In genomic region chr6:111872521-111873177, GRCh38 we compare ENCODE assay signal across 8 cellular contexts. TPM values are rescaled to one million over a fixed set of nuclear protein-coding genes. Genes with fewer than 3 reads are reported as not detected.
DNase-seq lines count a peak whose midpoint lies in the region; ATAC-seq and TF ChIP-seq lines count a peak whose summit lies in the region.

No MANE protein-coding gene starts in this region.

- no peaks in the 10 kb centered on the region for H3K9me3 ChIP-seq in esophagus squamous epithelium
- no peaks in the 10 kb centered on the region for H3K9me3 ChIP-seq in stomach smooth muscle (ENCODE audit: control insufficient read depth in 2 of 2, low read length in 2 of 2)

- H3K9me3 Mint-ChIP-seq in natural killer cell treated with Interleukin-12 subunit alpha and Interleukin-12 subunit beta and Interleukin-15 and Interleukin-18, amount 100 ng/mL, for 72 hours, result no peaks in the 10 kb centered on the region

- TF ChIP-seq CTCF in GM10266 (IDR thresholded peaks at IDR 0.05; ENCODE audit: control insufficient read depth, insufficient read depth, low read depth, missing control alignments), result peak; percentile 4
- TF ChIP-seq CTCF in HFF-Myc (IDR thresholded peaks at IDR 0.05; ENCODE audit: low read depth, low read length, missing control alignments), result no peak
- peak in 2 of 6 experiments; percentile 12 for TF ChIP-seq CTCF in esophagus squamous epithelium (IDR thresholded peaks at IDR 0.05)

- peak; percentile 3 to 7 for ATAC-seq in natural killer cell treated with Interleukin-12 subunit alpha and Interleukin-12 subunit beta and Interleukin-15 and Interleukin-18, amount 100 ng/mL, for 72 hours

- H3K36me3 Mint-ChIP-seq in natural killer cell treated with Interleukin-12 subunit alpha and Interleukin-12 subunit beta and Interleukin-15 and Interleukin-18, amount 100 ng/mL, for 72 hours, result peaks cover 8% of the 10 kb centered on the region

- H3K4me1 Mint-ChIP-seq in natural killer cell treated with Interleukin-12 subunit alpha and Interleukin-12 subunit beta and Interleukin-15 and Interleukin-18, amount 100 ng/mL, for 72 hours (ENCODE audit: low read depth in 2 of 2), result peaks cover 39 to 47% of the 10 kb centered on the region in 2 donors

- H3K27ac Mint-ChIP-seq in natural killer cell treated with Interleukin-12 subunit alpha and Interleukin-12 subunit beta and Interleukin-15 and Interleukin-18, amount 100 ng/mL, for 72 hours, result peak overlapping the region; percentile 83

- peak in 1 of 4 donors; percentile 8 for TF ChIP-seq POLR2A in esophagus squamous epithelium (IDR thresholded peaks at IDR 0.05)

- DNase-seq in GM10266 (ENCODE audit: extremely low spot score) (peak; percentile 56), HFF-Myc (ENCODE audit: extremely low read depth, low read depth) (no peak), NCI-H1694 treated with DMSO at 0.1 percent for 48 hours (lab: John Stamatoyannopoulos, UW) (peak; percentile 28), activated T-cell treated with anti-CD3 and anti-CD28 coated beads for 24 hours (ENCODE audit: low read depth) (peak; percentile 53), esophagus squamous epithelium (lab: John Stamatoyannopoulos, UW) (no peak), MV-4-11 (lab: John Stamatoyannopoulos, UW) (no peak)
- no peak for DNase-seq in natural killer cell treated with Interleukin-12 subunit alpha and Interleukin-12 subunit beta and Interleukin-15 and Interleukin-18, amount 100 ng/mL, for 72 hours (ENCODE audit: low spot score)

- peak overlapping the region; percentile 76 to 95 (median 86) for H3K27ac ChIP-seq in esophagus squamous epithelium
- H3K27ac ChIP-seq in stomach smooth muscle (ENCODE audit: low read length), result no peak overlapping the region

- peaks cover 10 to 51% (median 11%) of the 10 kb centered on the region in 3 donors for H3K4me1 ChIP-seq in esophagus squamous epithelium
- H3K4me1 ChIP-seq in stomach smooth muscle (ENCODE audit: control insufficient read depth, insufficient read depth, low read length), result peaks cover 6% of the 10 kb centered on the region

- H3K4me3 Mint-ChIP-seq in natural killer cell treated with Interleukin-12 subunit alpha and Interleukin-12 subunit beta and Interleukin-15 and Interleukin-18, amount 100 ng/mL, for 72 hours, result peak overlapping the region; percentile 98

- WGBS in esophagus squamous epithelium, 2 donors, result 0% methylated on average over 1 to 2 of the region's 78 CpGs

- intact Hi-C loops in esophagus squamous epithelium (cut with DNase I), result loop anchor here (10.0 kb wide), 1 partner anchor 122 kb away; no protein-coding TSS in a partner anchor

- peaks cover 0 to 42% (median 0%) of the 10 kb centered on the region in 4 donors for H3K27me3 ChIP-seq in esophagus squamous epithelium
- peaks cover 2 to 3% of the 10 kb centered on the region in 2 donors for H3K27me3 ChIP-seq in stomach smooth muscle (ENCODE audit: control insufficient read depth in 1 of 2, insufficient read depth in 2 of 2, low read length in 2 of 2)

- H3K36me3 ChIP-seq in esophagus squamous epithelium (no peaks in the 10 kb centered on the region), stomach smooth muscle (ENCODE audit: control insufficient read depth in 2 of 2, insufficient read depth in 2 of 2, low read length in 2 of 2) (no peaks in the 10 kb centered on the region)

- H3K4me3 ChIP-seq in HFF-Myc (replicated peaks; ENCODE audit: low read depth, low read length) (peak overlapping the region; percentile 62), esophagus squamous epithelium (peak overlapping the region; percentile 49 to 86 (median 66)), stomach smooth muscle (ENCODE audit: low read length in 2 of 2) (peak overlapping the region; percentile 59 to 86)

- no peaks in the 10 kb centered on the region for H3K27me3 Mint-ChIP-seq in natural killer cell treated with Interleukin-12 subunit alpha and Interleukin-12 subunit beta and Interleukin-15 and Interleukin-18, amount 100 ng/mL, for 72 hours

- H3K9ac ChIP-seq in stomach smooth muscle (ENCODE audit: low read length in 2 of 2), result peak overlapping the region in 1 of 2 donors; percentile 52

RNA-seq across cellular contexts. Expression of gene FYN, which starts 0.6 kb away (rescaled TPM):
- 10 to 100 TPM; 11.8 to 54.6 (median 21.4) TPM for total RNA-seq in esophagus squamous epithelium
- total RNA-seq in natural killer cell treated with Interleukin-12 subunit alpha and Interleukin-12 subunit beta and Interleukin-15 and Interleukin-18, amount 100 ng/mL, for 72 hours, result 100 to 1,000 TPM; 273 to 443 TPM

Comparison
In these comparisons a context has a peak if more than half of its experiments do, and no peak if none do; other contexts are left out.
1. DNase-seq: peak in GM10266 (single experiment), NCI-H1694 treated with DMSO at 0.1 percent for 48 hours (single experiment) and activated T-cell treated with anti-CD3 and anti-CD28 coated beads for 24 hours (single experiment); none in HFF-Myc (single experiment), esophagus squamous epithelium (single experiment), natural killer cell treated with Interleukin-12 subunit alpha and Interleukin-12 subunit beta and Interleukin-15 and Interleukin-18, amount 100 ng/mL, for 72 hours (single experiment) and MV-4-11 (single experiment).
2. RNA of gene FYN, which starts 0.6 kb away (total RNA-seq): 273 to 443 TPM in natural killer cell treated with Interleukin-12 subunit alpha and Interleukin-12 subunit beta and Interleukin-15 and Interleukin-18, amount 100 ng/mL, for 72 hours; 11.8 to 54.6 TPM in esophagus squamous epithelium; every median in the first group is over 4 times any median in the second.
3. Peak in every context shown above with its lines, with median percentiles within 50 percentile points of each other: H3K4me3 ChIP-seq.